Comparison of ENCODE assay signal across 16 cellular contexts in the genomic region with DNA sequence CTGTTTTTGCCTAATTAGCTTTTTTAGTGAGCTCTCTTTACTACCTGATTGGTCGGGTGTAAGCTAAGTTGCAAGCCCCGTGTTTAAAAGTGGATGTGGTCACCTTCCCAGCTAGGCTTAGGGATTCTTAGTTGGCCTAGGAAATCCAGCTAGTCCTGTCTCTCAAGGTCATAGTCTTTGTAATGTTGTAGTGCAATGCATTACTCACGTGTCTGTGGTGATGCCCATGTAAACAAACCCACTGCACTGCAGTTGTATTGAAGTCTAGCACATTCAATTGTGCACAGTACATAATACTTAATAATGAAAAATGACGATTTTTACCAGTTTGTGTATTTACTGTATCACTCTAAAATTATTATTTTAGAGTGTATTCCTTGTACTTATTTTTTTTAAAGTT.
"Had no signal": no experiment of that assay in that cellular context is flagged by ENCODE, and none has a peak within 500 bp of the region (broad histone marks: within the 10 kb centered on the region; RNA-seq: fewer than 3 reads in every experiment).

No MANE protein-coding gene starts in this region.

- H3K27ac ChIP-seq: body of pancreas, psoas muscle, sigmoid colon had no signal

- DNase-seq: activated CD4-positive, alpha-beta memory T cell treated with anti-CD3 and anti-CD28 coated beads, Interleukin-2, amount 10 ng/mL, durations not matched to agents 7 days and 5 days; activated CD4-positive, alpha-beta T cell treated with anti-CD3 and anti-CD28 coated beads for 1 hour; activated CD8-positive, alpha-beta memory T cell treated with anti-CD3 and anti-CD28 coated beads, Interleukin-2, amount 50 U/mL, for 4 hours; activated T-cell treated with anti-CD3 and anti-CD28 coated beads, Interleukin-2, amount 50 U/mL, for 72 hours; body of pancreas; cerebellar nuclear complex; dermis blood vessel endothelial cell; foreskin fibroblast; glutamatergic neuron; left cardiac atrium; psoas muscle; sigmoid colon; stimulated activated CD4-positive, alpha-beta T cell treated with anti-CD3 and anti-CD28 coated beads, Interleukin-2, amount 100 ng/mL, for 48 hours; stimulated activated naive CD4-positive, alpha-beta T cell treated with Interleukin-2 at 50 U/mL for 16 hours had no signal

- H3K4me3 Mint-ChIP-seq: activated CD4-positive, alpha-beta memory T cell treated with anti-CD3 and anti-CD28 coated beads, Interleukin-2, amount 10 ng/mL, durations not matched to agents 7 days and 5 days; activated T-cell treated with anti-CD3 and anti-CD28 coated beads, Interleukin-2, amount 50 U/mL, for 72 hours; nephron; type B pancreatic cell had no signal

- H3K27me3 ChIP-seq: body of pancreas, sigmoid colon had no signal

- ATAC-seq: activated T-cell treated with anti-CD3 and anti-CD28 coated beads, Interleukin-2, amount 50 U/mL, for 72 hours; body of pancreas; left cardiac atrium; psoas muscle had no signal

- H3K27me3 Mint-ChIP-seq: activated CD4-positive, alpha-beta memory T cell treated with anti-CD3 and anti-CD28 coated beads, Interleukin-2, amount 10 ng/mL, durations not matched to agents 7 days and 5 days had no signal

- H3K4me1 ChIP-seq: body of pancreas, sigmoid colon had no signal

- H3K4me3 ChIP-seq: body of pancreas, psoas muscle, sigmoid colon had no signal

- H3K27ac Mint-ChIP-seq: activated CD4-positive, alpha-beta memory T cell treated with anti-CD3 and anti-CD28 coated beads, Interleukin-2, amount 10 ng/mL, durations not matched to agents 7 days and 5 days; activated T-cell treated with anti-CD3 and anti-CD28 coated beads, Interleukin-2, amount 50 U/mL, for 72 hours; nephron; type B pancreatic cell had no signal

- H3K4me1 Mint-ChIP-seq: activated CD4-positive, alpha-beta memory T cell treated with anti-CD3 and anti-CD28 coated beads, Interleukin-2, amount 10 ng/mL, durations not matched to agents 7 days and 5 days had no signal

- H3K9me3 ChIP-seq: body of pancreas, psoas muscle, sigmoid colon had no signal

- H3K36me3 Mint-ChIP-seq: type B pancreatic cell had no signal

- H3K36me3 ChIP-seq: sigmoid colon had no signal

- H3K9me3 Mint-ChIP-seq: activated CD4-positive, alpha-beta memory T cell treated with anti-CD3 and anti-CD28 coated beads, Interleukin-2, amount 10 ng/mL, durations not matched to agents 7 days and 5 days; nephron; type B pancreatic cell had no signal
